In genomic region chr2:239153806-239154591, GRCh38 we compare ENCODE assay signal across 1 cellular context.
TF ChIP-seq lines count a peak whose summit lies in the region.

No MANE protein-coding gene starts in this region.

TF ChIP-seq in H1, 55 proteins besides CTCF, POLR2A, EP300 and RAD21:
- TF ChIP-seq SAP30 (IDR thresholded peaks at IDR 0.05; ENCODE audit: insufficient read depth, insufficient replicate concordance, low read length) (no peak), CEBPB (IDR thresholded peaks at IDR 0.05; ENCODE audit: low read depth, low read length) (no peak), POLR2AphosphoS5 (IDR thresholded peaks at IDR 0.05; ENCODE audit: low read depth, low read length) (no peak), PHF8 (conservative IDR thresholded peaks at IDR 0.05; ENCODE audit: low read depth, low read length) (no peak), CREB1 (IDR thresholded peaks at IDR 0.05) (no peak)
TF ChIP-seq in H1: peak in this region for 0.
